1 cellular context compared by ENCODE assay signal in the genomic region with DNA sequence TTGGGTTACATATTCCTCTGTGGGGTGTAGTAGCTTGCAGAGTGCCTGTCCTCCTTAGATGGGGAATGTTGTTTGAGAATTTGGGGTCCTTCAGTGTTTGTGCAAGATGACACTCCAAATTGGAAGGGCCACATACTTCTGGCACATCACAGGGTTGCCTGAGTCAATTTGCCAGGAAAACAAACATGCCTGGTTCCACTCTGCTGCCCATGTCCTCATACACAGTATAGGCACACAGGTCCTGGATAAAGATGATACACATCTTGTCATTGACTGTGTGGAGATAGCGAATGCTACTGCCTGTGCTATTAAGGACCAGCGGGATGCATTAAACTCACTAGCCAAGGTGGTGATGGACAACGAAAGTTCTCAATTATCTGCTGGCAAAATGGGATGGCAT.
TF ChIP-seq lines count a peak whose summit lies in the region.

No MANE protein-coding gene starts in this region.

TF ChIP-seq in HepG2, 621 proteins besides CTCF, POLR2A, EP300 and RAD21:
- TF ChIP-seq ZNF484 (CRISPR knock-in tag; IDR thresholded peaks at IDR 0.05; ENCODE audit: borderline replicate concordance, low read depth), result no peak
- no peak for TF ChIP-seq YY1 (IDR thresholded peaks at IDR 0.05; ENCODE audit: insufficient read depth, insufficient replicate concordance, low read depth, low read length)
- no peak for TF ChIP-seq RBFOX2 (IDR thresholded peaks at IDR 0.05; ENCODE audit: low read depth, low read length)
- no peak for TF ChIP-seq ZNF253 (CRISPR knock-in tag; IDR thresholded peaks at IDR 0.05; ENCODE audit: borderline replicate concordance)
- TF ChIP-seq, protein P1, sequence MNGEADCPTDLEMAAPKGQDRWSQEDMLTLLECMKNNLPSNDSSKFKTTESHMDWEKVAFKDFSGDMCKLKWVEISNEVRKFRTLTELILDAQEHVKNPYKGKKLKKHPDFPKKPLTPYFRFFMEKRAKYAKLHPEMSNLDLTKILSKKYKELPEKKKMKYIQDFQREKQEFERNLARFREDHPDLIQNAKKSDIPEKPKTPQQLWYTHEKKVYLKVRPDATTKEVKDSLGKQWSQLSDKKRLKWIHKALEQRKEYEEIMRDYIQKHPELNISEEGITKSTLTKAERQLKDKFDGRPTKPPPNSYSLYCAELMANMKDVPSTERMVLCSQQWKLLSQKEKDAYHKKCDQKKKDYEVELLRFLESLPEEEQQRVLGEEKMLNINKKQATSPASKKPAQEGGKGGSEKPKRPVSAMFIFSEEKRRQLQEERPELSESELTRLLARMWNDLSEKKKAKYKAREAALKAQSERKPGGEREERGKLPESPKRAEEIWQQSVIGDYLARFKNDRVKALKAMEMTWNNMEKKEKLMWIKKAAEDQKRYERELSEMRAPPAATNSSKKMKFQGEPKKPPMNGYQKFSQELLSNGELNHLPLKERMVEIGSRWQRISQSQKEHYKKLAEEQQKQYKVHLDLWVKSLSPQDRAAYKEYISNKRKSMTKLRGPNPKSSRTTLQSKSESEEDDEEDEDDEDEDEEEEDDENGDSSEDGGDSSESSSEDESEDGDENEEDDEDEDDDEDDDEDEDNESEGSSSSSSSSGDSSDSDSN (CRISPR knock-in tag; IDR thresholded peaks at IDR 0.05), result no peak
- TF ChIP-seq KDM6A (CRISPR knock-in tag; IDR thresholded peaks at IDR 0.05; ENCODE audit: low read depth), result no peak
- TF ChIP-seq ZNF354B (CRISPR knock-in tag; IDR thresholded peaks at IDR 0.05), result no peak
- no peak for TF ChIP-seq SIX1 (CRISPR knock-in tag; IDR thresholded peaks at IDR 0.05; ENCODE audit: borderline replicate concordance)
- no peak for TF ChIP-seq NKX3-1 (CRISPR knock-in tag; IDR thresholded peaks at IDR 0.05)
- TF ChIP-seq GTF2F1 (IDR thresholded peaks at IDR 0.05; ENCODE audit: low read length), result no peak
- TF ChIP-seq ZC3H13 (CRISPR knock-in tag; IDR thresholded peaks at IDR 0.05), result no peak
- no peak for TF ChIP-seq ZNF256 (CRISPR knock-in tag; conservative IDR thresholded peaks at IDR 0.05)
- no peak for TF ChIP-seq HES4 (CRISPR knock-in tag; IDR thresholded peaks at IDR 0.05; ENCODE audit: borderline replicate concordance)
- no peak for TF ChIP-seq PBX2 (CRISPR knock-in tag; IDR thresholded peaks at IDR 0.05)
- no peak for TF ChIP-seq XRCC5 (optimal IDR thresholded peaks at IDR 0.05; ENCODE audit: low read length)
- no peak for TF ChIP-seq ZNF24 (IDR thresholded peaks at IDR 0.05)
